ENCODE assay signal across 15 cellular contexts in the genomic region with DNA sequence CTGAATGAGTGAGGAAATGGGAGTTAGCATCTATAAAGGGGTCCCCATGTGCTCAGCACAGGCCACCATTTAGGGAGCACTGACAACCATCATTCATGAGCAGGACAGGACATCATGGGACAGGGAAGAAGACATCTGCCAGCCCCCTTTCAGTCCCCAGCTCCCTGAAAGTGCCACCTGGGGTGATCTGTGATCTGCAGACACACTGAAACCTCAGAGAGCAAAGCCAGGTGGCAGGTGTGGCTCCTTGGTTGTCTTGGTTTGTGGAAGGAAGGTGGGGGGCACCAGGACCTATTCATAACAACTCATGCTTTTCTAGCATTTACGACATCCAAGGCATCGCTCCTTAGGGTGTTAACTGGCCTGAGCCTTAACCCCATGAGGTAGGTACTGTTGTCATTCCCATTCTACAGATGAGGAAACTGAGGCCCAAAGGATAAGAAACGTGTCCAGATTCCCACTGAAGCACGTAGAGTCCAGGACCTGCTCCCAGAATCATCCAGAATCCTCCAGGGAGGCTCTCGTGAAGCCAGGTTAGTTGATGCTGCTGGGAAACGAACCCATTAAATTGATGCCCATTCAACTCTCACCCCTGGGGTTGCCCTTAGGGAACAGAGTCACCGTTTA. TPM values are rescaled to one million over a fixed set of nuclear protein-coding genes. Genes with fewer than 3 reads are reported as not detected.
DNase-seq lines count a peak whose midpoint lies in the region; ATAC-seq, FAIRE-seq and TF ChIP-seq lines count a peak whose summit lies in the region.
"Had no signal": no experiment of that assay in that cellular context is flagged by ENCODE, and none has a peak within 500 bp of the region (broad histone marks: within the 10 kb centered on the region; RNA-seq: fewer than 3 reads in every experiment).

No MANE protein-coding gene starts in this region.

- no peak overlapping the region for H3K4me3 Mint-ChIP-seq in central memory CD8-positive, alpha-beta T cell

- no peak for TF ChIP-seq POLR2A in HepG2 (IDR thresholded peaks at IDR 0.05; ENCODE audit: insufficient read depth in 1 of 2, low read depth in 2 of 2, low read length in 2 of 2)
- TF ChIP-seq POLR2A in right lobe of liver (IDR thresholded peaks at IDR 0.05) = no peak
- TF ChIP-seq POLR2A in transverse colon (IDR thresholded peaks at IDR 0.05) = no peak
- TF ChIP-seq POLR2A in GM12891 (IDR thresholded peaks at IDR 0.05; ENCODE audit: low read depth, low read length) = no peak

- H3K27me3 ChIP-seq in HepG2 (ENCODE audit: control insufficient read depth in 1 of 2, insufficient read depth in 2 of 2, low read length in 2 of 2) = no peaks in the 10 kb centered on the region; a peak in 1 of 5 replicates
- no peaks in the 10 kb centered on the region for H3K27me3 ChIP-seq in right lobe of liver
- H3K27me3 ChIP-seq in transverse colon = no peaks in the 10 kb centered on the region
- H3K27me3 ChIP-seq: BLaER1 had no signal

- TF ChIP-seq EP300 in HepG2 (IDR thresholded peaks at IDR 0.05; ENCODE audit: low read depth in 2 of 2, low read length in 2 of 2) (no peak), HepG2 (CRISPR knock-in tag; IDR thresholded peaks at IDR 0.05; ENCODE audit: borderline replicate concordance) (no peak), transverse colon (IDR thresholded peaks at IDR 0.05; ENCODE audit: low read depth) (no peak)

- DNase-seq in HepG2 (ENCODE audit: low spot score) (no peak), right lobe of liver (no peak), mucosa of descending colon (peak in 1 of 3 donors; percentile 35), transverse colon (peak; percentile 55), HT-29 (ENCODE audit: low spot score) (no peak), GM12891 (ENCODE audit: insufficient read length, low spot score) (no peak)
- DNase-seq in central memory CD8-positive, alpha-beta T cell (ENCODE audit: low spot score in 2 of 2) = no peak
- DNase-seq: 8988T, AML-193, DMS53, GF-D8, GM23248, H7 had no signal

- H3K4me2 ChIP-seq in HepG2 (ENCODE audit: low read depth, low read length) = no peak overlapping the region
- H3K4me2 ChIP-seq: BLaER1 had no signal

- no peak for TF ChIP-seq CTCF in HepG2 (CRISPR knock-in tag; IDR thresholded peaks at IDR 0.05)
- no peak for TF ChIP-seq CTCF in right lobe of liver (IDR thresholded peaks at IDR 0.05)
- TF ChIP-seq CTCF in mucosa of descending colon (IDR thresholded peaks at IDR 0.05) = no peak
- no peak for TF ChIP-seq CTCF in transverse colon (IDR thresholded peaks at IDR 0.05)

- H3K27me3 Mint-ChIP-seq in central memory CD8-positive, alpha-beta T cell = no peaks in the 10 kb centered on the region

- H3K79me2 ChIP-seq in HepG2 (ENCODE audit: insufficient read depth, low read length) = peaks cover 9% of the 10 kb centered on the region

- CTCF ChIA-PET in HepG2 (lab: Yijun Ruan, JAX; ENCODE audit: low intra/inter-chr PET ratio, low total read pairs) = no interaction called here

- H3K36me3 Mint-ChIP-seq in central memory CD8-positive, alpha-beta T cell (ENCODE audit: insufficient read depth) = peaks cover 43% of the 10 kb centered on the region

- H3K27ac ChIP-seq in HepG2 (ENCODE audit: extremely low read length, insufficient read depth, low read length) = no peak overlapping the region
- no peak overlapping the region for H3K27ac ChIP-seq in right lobe of liver
- H3K27ac ChIP-seq in transverse colon = peak overlapping the region in 1 of 4 donors; percentile 41
- H3K27ac ChIP-seq: BLaER1, GM23248 had no signal

- POLR2A ChIA-PET in HepG2 (lab: Yijun Ruan, JAX) = no interaction called here

- peak overlapping the region; percentile 41 for H3K27ac Mint-ChIP-seq in central memory CD8-positive, alpha-beta T cell (ENCODE audit: low read depth)

- WGBS in HepG2 (ENCODE audit: low lambda C conversion rate) = 94% methylated on average over 7 of the region's 7 CpGs
- 82% methylated on average over 5 of the region's 7 CpGs for WGBS in right lobe of liver (ENCODE audit: insufficient coverage, low coverage, low lambda C conversion rate, missing lambda C conversion rate)
- WGBS in transverse colon (ENCODE audit: low coverage in 1 of 2), 2 donors = 89% methylated on average over 7 of the region's 7 CpGs; no CpG with 5 or more reads in 1 of the 2 donors

- ATAC-seq in HepG2 = no peak
- no peak for ATAC-seq in right lobe of liver
- no peak for ATAC-seq in central memory CD8-positive, alpha-beta T cell (replicated peaks; ENCODE audit: extremely low read depth, poor library complexity, severe bottlenecking)
- ATAC-seq in mucosa of descending colon = peak; percentile 24
- ATAC-seq in GM19351 (IDR thresholded peaks at IDR 0.05; ENCODE audit: unreplicated experiment) = no peak

- H3K9me3 Mint-ChIP-seq in central memory CD8-positive, alpha-beta T cell = no peaks in the 10 kb centered on the region

- BruUV-seq in HepG2 (replicated peaks; lab: Mats Ljungman, UMichigan) = no TSS peak

- no peaks in the 10 kb centered on the region for H3K9me3 ChIP-seq in HepG2 (ENCODE audit: low read length)
- H3K9me3 ChIP-seq in right lobe of liver = no peaks in the 10 kb centered on the region
- H3K9me3 ChIP-seq in mucosa of descending colon = no peaks in the 10 kb centered on the region
- H3K9me3 ChIP-seq in transverse colon = no peaks in the 10 kb centered on the region
- H3K9me3 ChIP-seq: BLaER1 had no signal

- FAIRE-seq in HepG2 (lab: Jason Lieb, UNC) = no peak
- FAIRE-seq in GM12891 (lab: Jason Lieb, UNC) = no peak

- H3K9ac ChIP-seq in HepG2 (ENCODE audit: insufficient read depth, low read depth, low read length) = no peak overlapping the region
- H3K9ac ChIP-seq: BLaER1, GM23248 had no signal

- peaks cover 11% of the 10 kb centered on the region for H3K4me1 Mint-ChIP-seq in central memory CD8-positive, alpha-beta T cell

- peaks cover 24 to 57% of the 10 kb centered on the region in 2 experiments for H3K36me3 ChIP-seq in HepG2 (replicated peaks in 1 of 2; ENCODE audit: control insufficient read depth in 1 of 2, insufficient read depth in 2 of 2, low read length in 2 of 2)
- peaks cover 5 to 70% (median 29%) of the 10 kb centered on the region in 4 donors for H3K36me3 ChIP-seq in right lobe of liver
- H3K36me3 ChIP-seq in mucosa of descending colon (ENCODE audit: low read depth) = peaks cover 19% of the 10 kb centered on the region
- peaks cover 0 to 55% (median 27%) of the 10 kb centered on the region in 4 donors for H3K36me3 ChIP-seq in transverse colon

- intact Hi-C loops in HepG2 (cut with micrococcal nuclease; ENCODE audit: unreplicated experiment) (no loop called here), right lobe of liver (cut with DNase I) (no loop called here), mucosa of descending colon (cut with DNase I, micrococcal nuclease) (no loop called here), transverse colon (cut with DNase I; ENCODE audit: low total_unique reads) (no loop called here)

- H3K4me1 ChIP-seq in HepG2 (ENCODE audit: insufficient read depth, low read length) = peaks cover 24% of the 10 kb centered on the region
- H3K4me1 ChIP-seq in right lobe of liver = no peaks in the 10 kb centered on the region
- H3K4me1 ChIP-seq in mucosa of descending colon (ENCODE audit: low read depth) = no peaks in the 10 kb centered on the region
- H3K4me1 ChIP-seq in transverse colon = peaks cover 0 to 15% (median 10%) of the 10 kb centered on the region in 4 donors

- no peak for TF ChIP-seq RAD21 in HepG2 (CRISPR knock-in tag; IDR thresholded peaks at IDR 0.05)

- peaks cover 4% of the 10 kb centered on the region; the same call in 1 of the 2 replicates for H4K20me1 ChIP-seq in HepG2 (ENCODE audit: insufficient read depth, low read length)

- H3K4me3 ChIP-seq in HepG2 (replicated peaks in 1 of 3; ENCODE audit: insufficient read depth in 1 of 3, low read depth in 2 of 3, low read length in 3 of 3) (no peak overlapping the region), right lobe of liver (no peak overlapping the region), mucosa of descending colon (no peak overlapping the region), transverse colon (no peak overlapping the region)
- H3K4me3 ChIP-seq: BLaER1, GM23248 had no signal

- no peak overlapping the region for H2AFZ ChIP-seq in HepG2 (ENCODE audit: low read length)
- H2AFZ ChIP-seq: GM23248 had no signal

- in situ Hi-C loops in HepG2 (cut with HindIII; ENCODE audit: extremely low pct_ligation_motif_present, low pct_unique_long_range_greater_than_20kb) = no loop called here
- in situ Hi-C loops in transverse colon (cut with MboI; ENCODE audit: low pct_ligation_motif_present in 1 of 4, low pct_unique_long_range_greater_than_20kb in 1 of 4, low sequenced_read_pairs in 3 of 4) = no loop called here

RNA-seq across cellular contexts. Expression of a gene that starts 5.8 kb away (rescaled TPM):
- total RNA-seq in HepG2 (2016; rRNA removed; fragmentation: Illumina TruSeq; extraction: Trizol) (70.8 and 134 TPM in 2 replicates), right lobe of liver (10 to 100 TPM; 69.1 to 83.1 (median 77.1) TPM), mucosa of descending colon (100 to 1,000 TPM; 144 to 214 (median 200) TPM), transverse colon (100 to 1,000 TPM in 3 of 4 donors, 10 to 100 TPM in 1; 80.6 to 146 (median 120) TPM)
- total RNA-seq in HepG2 (2016; cell fraction: cytosol; rRNA removed; fragmentation: Illumina TruSeq; extraction: Trizol; ENCODE audit: low read depth) = 55.9 and 57.5 TPM in 2 replicates
- total RNA-seq in HepG2 (2016; cell fraction: insoluble cytoplasmic fraction; rRNA removed; fragmentation: Illumina TruSeq; extraction: Trizol) = 61.8 and 132 TPM in 2 replicates
- 111 and 112 TPM in 2 replicates for total RNA-seq in HepG2 (2016; cell fraction: membrane; rRNA removed; fragmentation: Illumina TruSeq; extraction: Trizol)
- total RNA-seq in HepG2 (2016; cell fraction: nucleus; rRNA removed; fragmentation: Illumina TruSeq; extraction: Trizol) = 125 and 150 TPM in 2 replicates
- polyA plus RNA-seq in HepG2 (2011; rRNA removed) = 185 and 212 TPM in 2 replicates
- polyA plus RNA-seq in HepG2 (2011; cell fraction: cytosol; rRNA removed) = 168 and 179 TPM in 2 replicates
- 94.7 and 95.7 TPM in 2 replicates for polyA plus RNA-seq in HepG2 (2011; cell fraction: nucleus; rRNA removed)
- 187 and 197 TPM in 2 replicates for polyA plus RNA-seq in HepG2 (2012)
- 130 and 136 TPM in 2 replicates for polyA plus RNA-seq in HepG2 (2016; cell fraction: cytosol; fragmentation: Illumina TruSeq; extraction: Trizol; ENCODE audit: low read depth)
- 151 and 179 TPM in 2 replicates for polyA plus RNA-seq in HepG2 (2016; cell fraction: insoluble cytoplasmic fraction; fragmentation: Illumina TruSeq; extraction: Trizol; ENCODE audit: low read depth)
- 209 and 221 TPM in 2 replicates for polyA plus RNA-seq in HepG2 (2016; cell fraction: membrane; fragmentation: Illumina TruSeq; extraction: Trizol; ENCODE audit: low read depth)
- polyA plus RNA-seq in HepG2 (2016; cell fraction: nucleus; fragmentation: Illumina TruSeq; extraction: Trizol; ENCODE audit: insufficient read depth, low read depth) = 421 and 451 TPM in 2 replicates
- polyA minus RNA-seq in HepG2 (2011; rRNA and poly(A)+ RNA removed; ENCODE audit: low replicate concordance) = 143 and 261 TPM in 2 replicates
- 129 and 135 TPM in 2 replicates for polyA minus RNA-seq in HepG2 (2011; cell fraction: cytosol; rRNA and poly(A)+ RNA removed)
- polyA minus RNA-seq in HepG2 (2011; cell fraction: nucleus; rRNA and poly(A)+ RNA removed) = 29.5 and 36.8 TPM in 2 replicates
- 150 and 189 TPM in 2 replicates for total RNA-seq in HT-29 (2014; rRNA removed; shearing (Covaris generic))
- polyA plus RNA-seq in GM12891 (2012; ENCODE audit: low read depth, missing spikeins) = 42.8 TPM

RNA-seq across cellular contexts. Expression of a gene that starts 7.9 kb away (rescaled TPM):
- total RNA-seq in HepG2 (2016; rRNA removed; fragmentation: Illumina TruSeq; extraction: Trizol) (0.02 TPM in 1 of 2 replicates, not detected in the other), right lobe of liver (under 1 TPM; 0.09 to 0.29 (median 0.22) TPM), mucosa of descending colon (under 1 TPM; 0.26 to 0.46 (median 0.35) TPM), transverse colon (1 to 10 TPM in 1 of 4 donors, under 1 TPM in 2, not detected in 1; 0.32 to 3.8 (median 0.41) TPM)
- total RNA-seq in HepG2 (2016; cell fraction: cytosol; rRNA removed; fragmentation: Illumina TruSeq; extraction: Trizol; ENCODE audit: low read depth) = under 0.01 TPM in 1 of 2 replicates, not detected in the other
- 0.04 TPM in 1 of 2 replicates, not detected in the other for total RNA-seq in HepG2 (2016; cell fraction: insoluble cytoplasmic fraction; rRNA removed; fragmentation: Illumina TruSeq; extraction: Trizol)
- 0.03 and 0.06 TPM in 2 replicates for total RNA-seq in HepG2 (2016; cell fraction: membrane; rRNA removed; fragmentation: Illumina TruSeq; extraction: Trizol)
- 0.09 and 0.22 TPM in 2 replicates for total RNA-seq in HepG2 (2016; cell fraction: nucleus; rRNA removed; fragmentation: Illumina TruSeq; extraction: Trizol)
- polyA plus RNA-seq in HepG2 (2011; rRNA removed) = 0.08 and 0.13 TPM in 2 replicates
- polyA plus RNA-seq in HepG2 (2011; cell fraction: cytosol; rRNA removed) = 0.05 and 0.06 TPM in 2 replicates
- 0.43 and 0.61 TPM in 2 replicates for polyA plus RNA-seq in HepG2 (2011; cell fraction: nucleus; rRNA removed)
- 0.29 and 0.34 TPM in 2 replicates for polyA plus RNA-seq in HepG2 (2012)
- 0.03 TPM in 2 replicates for polyA plus RNA-seq in HepG2 (2016; cell fraction: cytosol; fragmentation: Illumina TruSeq; extraction: Trizol; ENCODE audit: low read depth)
- polyA plus RNA-seq in HepG2 (2016; cell fraction: insoluble cytoplasmic fraction; fragmentation: Illumina TruSeq; extraction: Trizol; ENCODE audit: low read depth) = 0.05 and 0.13 TPM in 2 replicates
- 0.07 TPM in 1 of 2 replicates, not detected in the other for polyA plus RNA-seq in HepG2 (2016; cell fraction: membrane; fragmentation: Illumina TruSeq; extraction: Trizol; ENCODE audit: low read depth)
- 0.31 TPM in 2 replicates for polyA plus RNA-seq in HepG2 (2016; cell fraction: nucleus; fragmentation: Illumina TruSeq; extraction: Trizol; ENCODE audit: insufficient read depth, low read depth)
- polyA minus RNA-seq in HepG2 (2011; rRNA and poly(A)+ RNA removed; ENCODE audit: low replicate concordance) = 0.40 and 0.44 TPM in 2 replicates
- 0.10 and 0.26 TPM in 2 replicates for polyA minus RNA-seq in HepG2 (2011; cell fraction: cytosol; rRNA and poly(A)+ RNA removed)
- 0.12 and 0.13 TPM in 2 replicates for polyA minus RNA-seq in HepG2 (2011; cell fraction: nucleus; rRNA and poly(A)+ RNA removed)
- total RNA-seq in HT-29 (2014; rRNA removed; shearing (Covaris generic)) = 10.7 and 12.6 TPM in 2 replicates
- 0.40 TPM for polyA plus RNA-seq in GM12891 (2012; ENCODE audit: low read depth, missing spikeins)

RNA-seq across cellular contexts. Expression of a gene that starts 21.4 kb away (rescaled TPM):
- total RNA-seq in HepG2 (2016; rRNA removed; fragmentation: Illumina TruSeq; extraction: Trizol) (not detected in 2 replicates), right lobe of liver (under 1 TPM in 1 of 6 experiments, not detected in 5; 0.80 TPM), mucosa of descending colon (under 1 TPM in 1 of 3 donors, not detected in 2; 0.41 TPM), transverse colon (not detected)
- total RNA-seq in HepG2 (2016; cell fraction: cytosol; rRNA removed; fragmentation: Illumina TruSeq; extraction: Trizol; ENCODE audit: low read depth) = not detected in 2 replicates
- total RNA-seq in HepG2 (2016; cell fraction: insoluble cytoplasmic fraction; rRNA removed; fragmentation: Illumina TruSeq; extraction: Trizol) = not detected in 2 replicates
- not detected in 2 replicates for total RNA-seq in HepG2 (2016; cell fraction: membrane; rRNA removed; fragmentation: Illumina TruSeq; extraction: Trizol)
- total RNA-seq in HepG2 (2016; cell fraction: nucleus; rRNA removed; fragmentation: Illumina TruSeq; extraction: Trizol) = not detected in 2 replicates
- polyA plus RNA-seq in HepG2 (2011; rRNA removed) = not detected in 2 replicates
- polyA plus RNA-seq in HepG2 (2011; cell fraction: cytosol; rRNA removed) = not detected in 2 replicates
- not detected in 2 replicates for polyA plus RNA-seq in HepG2 (2011; cell fraction: nucleus; rRNA removed)
- polyA plus RNA-seq in HepG2 (2012) = not detected in 2 replicates
- not detected in 2 replicates for polyA plus RNA-seq in HepG2 (2016; cell fraction: cytosol; fragmentation: Illumina TruSeq; extraction: Trizol; ENCODE audit: low read depth)
- not detected in 2 replicates for polyA plus RNA-seq in HepG2 (2016; cell fraction: insoluble cytoplasmic fraction; fragmentation: Illumina TruSeq; extraction: Trizol; ENCODE audit: low read depth)
- polyA plus RNA-seq in HepG2 (2016; cell fraction: membrane; fragmentation: Illumina TruSeq; extraction: Trizol; ENCODE audit: low read depth) = not detected in 2 replicates
- polyA plus RNA-seq in HepG2 (2016; cell fraction: nucleus; fragmentation: Illumina TruSeq; extraction: Trizol; ENCODE audit: insufficient read depth, low read depth) = not detected in 2 replicates
- polyA minus RNA-seq in HepG2 (2011; rRNA and poly(A)+ RNA removed; ENCODE audit: low replicate concordance) = 1.4 TPM in 1 of 2 replicates, not detected in the other
- polyA minus RNA-seq in HepG2 (2011; cell fraction: cytosol; rRNA and poly(A)+ RNA removed) = not detected in 2 replicates
- polyA minus RNA-seq in HepG2 (2011; cell fraction: nucleus; rRNA and poly(A)+ RNA removed) = not detected in 2 replicates
- total RNA-seq in HT-29 (2014; rRNA removed; shearing (Covaris generic)) = 0.34 and 1.2 TPM in 2 replicates
- 0.18 TPM for polyA plus RNA-seq in GM12891 (2012; ENCODE audit: low read depth, missing spikeins)
- total RNA-seq: GM23248, H7 had no signal
- polyA plus RNA-seq: GM23248 had no signal

RNA-seq across cellular contexts. Expression of a gene that starts 21.8 kb away (rescaled TPM):
- total RNA-seq in HepG2 (2016; rRNA removed; fragmentation: Illumina TruSeq; extraction: Trizol) (4.7 and 7.7 TPM in 2 replicates), right lobe of liver (10 to 100 TPM in 3 of 6 experiments, 1 to 10 TPM in 3; 6.5 to 15.1 (median 9.8) TPM), mucosa of descending colon (10 to 100 TPM; 13.2 to 14.5 (median 13.6) TPM), transverse colon (10 to 100 TPM in 3 of 4 donors, 1 to 10 TPM in 1; 9.1 to 27.7 (median 15.2) TPM)
- total RNA-seq in HepG2 (2016; cell fraction: cytosol; rRNA removed; fragmentation: Illumina TruSeq; extraction: Trizol; ENCODE audit: low read depth) = 6.3 and 6.6 TPM in 2 replicates
- 5.2 and 7.2 TPM in 2 replicates for total RNA-seq in HepG2 (2016; cell fraction: insoluble cytoplasmic fraction; rRNA removed; fragmentation: Illumina TruSeq; extraction: Trizol)
- total RNA-seq in HepG2 (2016; cell fraction: membrane; rRNA removed; fragmentation: Illumina TruSeq; extraction: Trizol) = 8.4 and 8.9 TPM in 2 replicates
- total RNA-seq in HepG2 (2016; cell fraction: nucleus; rRNA removed; fragmentation: Illumina TruSeq; extraction: Trizol) = 12.3 and 12.5 TPM in 2 replicates
- polyA plus RNA-seq in HepG2 (2011; rRNA removed) = 10.8 and 11.3 TPM in 2 replicates
- polyA plus RNA-seq in HepG2 (2011; cell fraction: cytosol; rRNA removed) = 4.8 and 6.8 TPM in 2 replicates
- polyA plus RNA-seq in HepG2 (2011; cell fraction: nucleus; rRNA removed) = 44.7 and 61.9 TPM in 2 replicates
- polyA plus RNA-seq in HepG2 (2012) = 6.3 and 8.2 TPM in 2 replicates
- 5.4 and 9.0 TPM in 2 replicates for polyA plus RNA-seq in HepG2 (2016; cell fraction: cytosol; fragmentation: Illumina TruSeq; extraction: Trizol; ENCODE audit: low read depth)
- 7.0 and 9.4 TPM in 2 replicates for polyA plus RNA-seq in HepG2 (2016; cell fraction: insoluble cytoplasmic fraction; fragmentation: Illumina TruSeq; extraction: Trizol; ENCODE audit: low read depth)
- 8.9 and 11.6 TPM in 2 replicates for polyA plus RNA-seq in HepG2 (2016; cell fraction: membrane; fragmentation: Illumina TruSeq; extraction: Trizol; ENCODE audit: low read depth)
- polyA plus RNA-seq in HepG2 (2016; cell fraction: nucleus; fragmentation: Illumina TruSeq; extraction: Trizol; ENCODE audit: insufficient read depth, low read depth) = 30.1 and 34.3 TPM in 2 replicates
- polyA minus RNA-seq in HepG2 (2011; rRNA and poly(A)+ RNA removed; ENCODE audit: low replicate concordance) = 13.7 and 18.8 TPM in 2 replicates
- polyA minus RNA-seq in HepG2 (2011; cell fraction: cytosol; rRNA and poly(A)+ RNA removed) = 10.2 and 11.4 TPM in 2 replicates
- polyA minus RNA-seq in HepG2 (2011; cell fraction: nucleus; rRNA and poly(A)+ RNA removed) = 10.4 and 12.7 TPM in 2 replicates
- 12.7 and 14.7 TPM in 2 replicates for total RNA-seq in HT-29 (2014; rRNA removed; shearing (Covaris generic))
- polyA plus RNA-seq in GM12891 (2012; ENCODE audit: low read depth, missing spikeins) = 11.0 TPM
